Comparison of ENCODE assay signal across 8 cellular contexts in genomic region chr5:78293856-78294249, GRCh38. TPM values are rescaled to one million over a fixed set of nuclear protein-coding genes. Genes with fewer than 3 reads are reported as not detected.
A peak's percentile ranks its signal among the peaks of the same experiment; 100 is the strongest.
DNase-seq lines count a peak whose midpoint lies in the region; ATAC-seq and TF ChIP-seq lines count a peak whose summit lies in the region.

No MANE protein-coding gene starts in this region.

- peak overlapping the region; percentile 80 to 83; a peak in 3 of 4 replicates for H3K4me3 ChIP-seq in DND-41 (ENCODE audit: low read depth in 1 of 2, low read length in 2 of 2)
- peak overlapping the region; percentile 94 for H3K4me3 ChIP-seq in Loucy (ENCODE audit: low read length, poor library complexity, severe bottlenecking)
- H3K4me3 ChIP-seq in cardiac fibroblast (replicated peaks in 1 of 2; ENCODE audit: low read depth in 2 of 2, low read length in 2 of 2) = peak overlapping the region; percentile 96 to 99
- peak overlapping the region; percentile 96 to 99 for H3K4me3 ChIP-seq in vagina

- peak overlapping the region; percentile 86 for H3K27ac ChIP-seq in DND-41 (ENCODE audit: low read length)
- peak overlapping the region; percentile 91 for H3K27ac ChIP-seq in vagina

- H3K9me2 ChIP-seq in Loucy (replicated peaks; ENCODE audit: low read depth, low read length) = no peaks in the 10 kb centered on the region

- DNase-seq in DND-41 = no peak
- DNase-seq in cardiac fibroblast (ENCODE audit: low read depth in 2 of 2) = peak in 1 of 2 donors; percentile 27
- DNase-seq in lung microvascular endothelial cell (ENCODE audit: low read depth in 2 of 2) = peak; percentile 17 to 22
- no peak for DNase-seq in vagina (ENCODE audit: extremely low spot score in 2 of 2)
- DNase-seq in DMS79 treated with DMSO at 0.1 percent for 48 hours (lab: John Stamatoyannopoulos, UW) = no peak
- DNase-seq in SKM-1 (lab: John Stamatoyannopoulos, UW; ENCODE audit: unreplicated experiment) = no peak
- no peak for DNase-seq in epidermal melanocyte (ENCODE audit: insufficient read length, low spot score)

- H4K20me1 ChIP-seq in DND-41 (ENCODE audit: insufficient read depth, low read length) (no peaks in the 10 kb centered on the region), Loucy (ENCODE audit: insufficient read depth, low read length, poor library complexity, severe bottlenecking) (peaks cover 50% of the 10 kb centered on the region)

- H3K9ac ChIP-seq in DND-41 (ENCODE audit: low read depth, low read length) (peak overlapping the region; percentile 86), Loucy (ENCODE audit: low read depth, low read length, poor library complexity, severe bottlenecking) (peak overlapping the region; percentile 97)

- no peaks in the 10 kb centered on the region for H3K9me3 ChIP-seq in DND-41 (ENCODE audit: insufficient read depth, low read length, severe bottlenecking)
- no peaks in the 10 kb centered on the region for H3K9me3 ChIP-seq in Loucy (ENCODE audit: insufficient read depth, low read depth, low read length)
- H3K9me3 ChIP-seq in vagina = no peaks in the 10 kb centered on the region

- H3F3A ChIP-seq in Loucy (ENCODE audit: low read depth) = no peaks in the 10 kb centered on the region

- no peak for TF ChIP-seq POLR2A in vagina (IDR thresholded peaks at IDR 0.05)

- H3K4me1 ChIP-seq in DND-41 (ENCODE audit: insufficient read depth, low read length) (peaks cover 30% of the 10 kb centered on the region), Loucy (ENCODE audit: insufficient read depth, low read length, poor library complexity, severe bottlenecking) (peaks cover 49% of the 10 kb centered on the region), vagina (peaks cover 38% of the 10 kb centered on the region)

- peak overlapping the region; percentile 96 for H2AFZ ChIP-seq in DND-41 (ENCODE audit: low read depth, low read length)
- H2AFZ ChIP-seq in Loucy (ENCODE audit: low read length) = peak overlapping the region; percentile 92

- H3K36me3 ChIP-seq in DND-41 (ENCODE audit: insufficient read depth, low read length) (no peaks in the 10 kb centered on the region), Loucy (ENCODE audit: insufficient read depth, low read length) (no peaks in the 10 kb centered on the region), vagina (no peaks in the 10 kb centered on the region)

- TF ChIP-seq CTCF in DND-41 (IDR thresholded peaks at IDR 0.05; ENCODE audit: borderline replicate concordance, extremely low read depth, low read length, poor library complexity, severe bottlenecking) (no peak), Loucy (conservative IDR thresholded peaks at IDR 0.05; ENCODE audit: low read length) (no peak), cardiac fibroblast (IDR thresholded peaks at IDR 0.05; ENCODE audit: low read depth, low read length) (no peak), vagina (IDR thresholded peaks at IDR 0.05) (no peak)

- H3K79me2 ChIP-seq in DND-41 (ENCODE audit: insufficient read depth, low read length) (peaks cover 55% of the 10 kb centered on the region), Loucy (ENCODE audit: insufficient read depth, low read length) (peaks cover 55% of the 10 kb centered on the region)

- no peak for ATAC-seq in DND-41 (ENCODE audit: insufficient read depth, low read depth)

- H3K27me3 ChIP-seq in DND-41 (ENCODE audit: insufficient read depth, low read length, poor library complexity) (peaks cover 4% of the 10 kb centered on the region), Loucy (ENCODE audit: insufficient read depth, low read length, poor library complexity, severe bottlenecking) (no peaks in the 10 kb centered on the region), vagina (no peaks in the 10 kb centered on the region)

- intact Hi-C loops in vagina (cut with DNase I) = no loop called here

- H3K4me2 ChIP-seq in DND-41 (ENCODE audit: insufficient read depth, low read length) = peak overlapping the region; percentile 99
- peak overlapping the region; percentile 93 for H3K4me2 ChIP-seq in Loucy (ENCODE audit: low read depth, low read length, poor library complexity, severe bottlenecking)

RNA-seq across cellular contexts. Expression of gene AP3B1, which starts 0.6 kb away (rescaled TPM):
- total RNA-seq in lung microvascular endothelial cell (34.9 and 36.3 TPM in 2 replicates), vagina (49.6 TPM)

Comparison
In these comparisons a context has a peak if more than half of its experiments do, and no peak if none do; other contexts are left out.
1. DNase-seq: peak in lung microvascular endothelial cell (2 of 2); none in DND-41 (single experiment), vagina (0 of 2), DMS79 treated with DMSO at 0.1 percent for 48 hours (single experiment), SKM-1 (single experiment) and epidermal melanocyte (single experiment).
2. Peak in every context shown above with its lines, with median percentiles within 50 percentile points of each other: H3K4me3 ChIP-seq.